In genomic region chr5:10552183-10553143, GRCh38 we compare ENCODE assay signal across 8 cellular contexts. TPM values are rescaled to one million over a fixed set of nuclear protein-coding genes. Genes with fewer than 3 reads are reported as not detected.
DNase-seq lines count a peak whose midpoint lies in the region; ATAC-seq and TF ChIP-seq lines count a peak whose summit lies in the region.

No MANE protein-coding gene starts in this region.

- H3K27me3 ChIP-seq in HCT116 (ENCODE audit: insufficient read depth, low read length) (no peaks in the 10 kb centered on the region), PC-3 (ENCODE audit: low read length) (no peaks in the 10 kb centered on the region), psoas muscle (ENCODE audit: insufficient read depth in 3 of 3, low read length in 2 of 3) (no peaks in the 10 kb centered on the region)

- TF ChIP-seq CTCF in HCT116 (IDR thresholded peaks at IDR 0.05 in 2 of 3, conservative IDR thresholded peaks at IDR 0.05 in 1 of 3; ENCODE audit: borderline replicate concordance in 1 of 3, insufficient read depth in 1 of 3, low read depth in 2 of 3, low read length in 2 of 3) (no peak), PC-3 (conservative IDR thresholded peaks at IDR 0.05; ENCODE audit: low read depth, low read length) (no peak), psoas muscle (IDR thresholded peaks at IDR 0.05) (no peak)

- 86 to 93% (median 90%) methylated on average over 13 to 14 of the region's 14 CpGs for WGBS in psoas muscle, 3 donors

- TF ChIP-seq RAD21 in HCT116 (IDR thresholded peaks at IDR 0.05; ENCODE audit: low read depth), result no peak

- BruUV-seq in HCT116 (replicated peaks; lab: Mats Ljungman, UMichigan) (no TSS peak), PC-3 (replicated peaks; lab: Mats Ljungman, UMichigan) (no TSS peak)

- peaks cover 41 to 82% of the 10 kb centered on the region in 2 experiments for H3K4me1 ChIP-seq in HCT116 (ENCODE audit: control insufficient read depth in 1 of 2, insufficient read depth in 2 of 2, low read length in 2 of 2)
- H3K4me1 ChIP-seq in PC-3 (ENCODE audit: insufficient read depth, low read length), result peaks cover 71% of the 10 kb centered on the region
- H3K4me1 ChIP-seq in psoas muscle, result no peaks in the 10 kb centered on the region

- H3K9me3 ChIP-seq in HCT116 (ENCODE audit: control insufficient read depth in 1 of 2, insufficient read depth in 1 of 2, low read depth in 1 of 2, low read length in 2 of 2), result peaks cover 0 to 11% of the 10 kb centered on the region in 2 experiments; a peak in 1 of 4 replicates
- H3K9me3 ChIP-seq in PC-3 (ENCODE audit: low read length), result no peaks in the 10 kb centered on the region
- H3K9me3 ChIP-seq in psoas muscle, result no peaks in the 10 kb centered on the region

- intact Hi-C loops in HCT116 (cut with micrococcal nuclease), result no loop called here
- intact Hi-C loops in PC-3 (cut with micrococcal nuclease), result no loop called here
- intact Hi-C loops in psoas muscle (cut with DNase I), result no loop called here

- H2AFZ ChIP-seq in HCT116 (ENCODE audit: low read depth, low read length, poor library complexity, severe bottlenecking) (peak overlapping the region; percentile 39), PC-3 (ENCODE audit: low read length) (no peak overlapping the region)

- peaks cover 4% of the 10 kb centered on the region for H3F3A ChIP-seq in PC-3 (ENCODE audit: low read length, unreplicated experiment)

- CTCF ChIA-PET in HCT116 (lab: Charles Lee) (interaction anchor here (1.4 kb wide), 2 partner anchors 7 to 75 kb away, joined by 4 to 5 read pairs; no protein-coding TSS in a partner anchor), PC-3 (lab: Charles Lee) (no interaction called here)

- H3K79me2 ChIP-seq in HCT116 (ENCODE audit: insufficient read depth, low read length), result no peaks in the 10 kb centered on the region
- no peaks in the 10 kb centered on the region for H3K79me2 ChIP-seq in PC-3 (ENCODE audit: low read length)

- H3K36me3 ChIP-seq in HCT116 (ENCODE audit: control insufficient read depth in 1 of 2, insufficient read depth in 2 of 2, low read length in 2 of 2), result no peaks in the 10 kb centered on the region
- no peaks in the 10 kb centered on the region for H3K36me3 ChIP-seq in PC-3 (ENCODE audit: low read depth, low read length)
- no peaks in the 10 kb centered on the region for H3K36me3 ChIP-seq in psoas muscle (ENCODE audit: insufficient read depth in 1 of 2, low read depth in 1 of 2)

- RAD21 ChIA-PET in HCT116 (lab: Charles Lee; ENCODE audit: low non-redundant PET in 1 of 2, low total read pairs in 2 of 2, uncharacterized antibody in 2 of 2, unreplicated experiment in 2 of 2), result interaction anchor here in 1 of 2 experiments (1.4 kb wide), 1 partner anchor 75 kb away, joined by 3 read pairs; no protein-coding TSS in a partner anchor

- no peak for TF ChIP-seq POLR2A in HCT116 (IDR thresholded peaks at IDR 0.05; ENCODE audit: borderline replicate concordance, extremely low read depth, insufficient read depth, insufficient read length)

- DNase-seq in HCT116 (ENCODE audit: low read depth, low spot score) (peak; percentile 42), PC-3 (peak; percentile 61), kidney tubule cell (ENCODE audit: low spot score) (peak; percentile 75), T-helper 9 cell (no peak), psoas muscle (no peak), GM03348 (ENCODE audit: low spot score) (no peak), NCI-H82 treated with DMSO at 0.1 percent for 48 hours (lab: John Stamatoyannopoulos, UW; ENCODE audit: unreplicated experiment) (no peak)

- H4K20me1 ChIP-seq in HCT116 (ENCODE audit: insufficient read depth), result no peaks in the 10 kb centered on the region
- H4K20me1 ChIP-seq in PC-3 (ENCODE audit: low read length), result no peaks in the 10 kb centered on the region

- H3K4me3 ChIP-seq in HCT116 (replicated peaks in 1 of 2; ENCODE audit: low read depth in 1 of 2, low read length in 2 of 2), result 0 out of 4 replicates have a peak overlapping the region, but pooled peaks of 1 of the 2 experiments have one; percentile 11
- no peak overlapping the region for H3K4me3 ChIP-seq in PC-3 (ENCODE audit: low read length)
- H3K4me3 ChIP-seq in psoas muscle, result no peak overlapping the region

- H3K9me2 ChIP-seq in HCT116 (ENCODE audit: insufficient read depth), result no peaks in the 10 kb centered on the region
- H3K9me2 ChIP-seq in PC-3 (replicated peaks; ENCODE audit: low read length), result no peaks in the 10 kb centered on the region

- H3K4me2 ChIP-seq in HCT116 (ENCODE audit: low read length) (peak overlapping the region; percentile 68), PC-3 (ENCODE audit: low read length) (peak overlapping the region; percentile 58)

- H3K27ac ChIP-seq in HCT116 (ENCODE audit: low read depth, low read length), result peak overlapping the region; percentile 73
- peak overlapping the region; percentile 92 for H3K27ac ChIP-seq in PC-3 (ENCODE audit: low read length)
- H3K27ac ChIP-seq in psoas muscle, result no peak overlapping the region

- POLR2A ChIA-PET in HCT116 (lab: Charles Lee) (no interaction called here), PC-3 (lab: Charles Lee; ENCODE audit: unreplicated experiment) (interaction anchor here (0.6 kb wide), 2 partner anchors 75 to 143 kb away, joined by 3 read pairs; no protein-coding TSS in a partner anchor)

- peak; percentile 71 for ATAC-seq in GM18502 (IDR thresholded peaks at IDR 0.05; ENCODE audit: poor library complexity, unreplicated experiment)
- no peak for ATAC-seq in HCT116
- no peak for ATAC-seq in PC-3
- no peak for ATAC-seq in psoas muscle

- H3K9ac ChIP-seq in HCT116 (ENCODE audit: low read length) (peak overlapping the region; percentile 65), PC-3 (ENCODE audit: low read length) (peak overlapping the region; percentile 74)

TF ChIP-seq in HCT116, 20 proteins besides CTCF, POLR2A, EP300 and RAD21:
- TF ChIP-seq MAX (IDR thresholded peaks at IDR 0.05) (peak; percentile 26; the same call in 1 of the 2 replicates), EGR1 (IDR thresholded peaks at IDR 0.05; ENCODE audit: low read depth) (no peak), JUND (IDR thresholded peaks at IDR 0.05) (peak; percentile 59), FOSL1 (IDR thresholded peaks at IDR 0.05; ENCODE audit: low read depth) (peak; percentile 49; the same call in 1 of the 2 replicates), ZNF274 (IDR thresholded peaks at IDR 0.05; ENCODE audit: low read depth, low read length) (no peak), CEBPB (IDR thresholded peaks at IDR 0.05; ENCODE audit: low read depth) (no peak), REST (IDR thresholded peaks at IDR 0.05; ENCODE audit: low read depth) (no peak), SP1 (IDR thresholded peaks at IDR 0.05; ENCODE audit: low read depth) (peak; percentile 31; the same call in 1 of the 2 replicates), ELF1 (IDR thresholded peaks at IDR 0.05; ENCODE audit: borderline replicate concordance, low read depth) (no peak), ZFX (IDR thresholded peaks at IDR 0.05) (peak; percentile 19; the same call in 1 of the 2 replicates), POLR2AphosphoS5 (IDR thresholded peaks at IDR 0.05; ENCODE audit: low read depth, low read length) (no peak)

RNA-seq across cellular contexts. Expression of gene ANKRD33B, which starts 11.4 kb away (rescaled TPM):
- total RNA-seq in HCT116 (2021; ENCODE audit: unreplicated experiment), result 10.9 TPM
- polyA plus RNA-seq in HCT116 (2012), result 3.8 and 4.5 TPM in 2 replicates
- 13.2 and 14.9 TPM in 2 replicates for total RNA-seq in PC-3 (2014; rRNA removed)
- total RNA-seq in psoas muscle, result 10 to 100 TPM in 1 of 4 donors, 1 to 10 TPM in 3; 2.1 to 32.7 (median 8.3) TPM
- 10 to 100 TPM in 1 of 3 donors, 1 to 10 TPM in 2; 1.4 to 14.1 (median 5.0) TPM for polyA plus RNA-seq in psoas muscle

Comparison
In these comparisons a context has a peak if more than half of its experiments do, and no peak if none do; other contexts are left out.
1. DNase-seq: peak in HCT116 (single experiment), PC-3 (single experiment) and kidney tubule cell (single experiment); none in T-helper 9 cell (single experiment), psoas muscle (0 of 2), GM03348 (single experiment) and NCI-H82 treated with DMSO at 0.1 percent for 48 hours (single experiment).